ENCODE assay signal across 33 cellular contexts in the genomic region with DNA sequence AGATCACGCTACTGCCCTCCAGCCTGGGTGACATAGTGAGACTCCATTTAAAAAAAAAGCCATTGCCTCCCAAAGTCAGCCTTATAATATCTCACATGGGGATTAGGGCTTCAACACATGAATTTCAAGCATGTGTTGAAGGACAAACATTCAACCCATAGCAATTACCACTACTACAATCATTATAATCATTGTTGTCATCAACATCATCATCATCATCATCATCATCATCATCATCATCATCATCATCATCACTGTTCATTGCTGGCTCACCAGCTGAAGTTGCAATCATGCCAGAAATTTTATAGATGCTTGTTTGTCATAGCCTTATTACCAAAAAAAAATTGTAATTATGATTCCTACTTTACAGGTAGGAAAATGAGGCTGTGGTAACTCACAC.
"Had no signal": no experiment of that assay in that cellular context is flagged by ENCODE, and none has a peak within 500 bp of the region (broad histone marks: within the 10 kb centered on the region; RNA-seq: fewer than 3 reads in every experiment).

No MANE protein-coding gene starts in this region.

- ATAC-seq: activated naive CD4-positive, alpha-beta T cell treated with anti-CD3 and anti-CD28 coated beads, Interleukin-2, amount 50 U/mL, for 72 hours; activated naive CD8-positive, alpha-beta T cell treated with anti-CD3 and anti-CD28 coated beads, Interleukin-2, amount 50 U/mL, for 24 hours; activated T-cell treated with anti-CD3 and anti-CD28 coated beads, Interleukin-2, amount 50 U/mL, for 4 hours; activated T-cell treated with anti-CD3 and anti-CD28 coated beads, Interleukin-2, amount 50 U/mL, for 72 hours; activated T-helper 17 cell treated with anti-CD3 and anti-CD28 coated beads, Interleukin-2, amount 50 U/mL, for 72 hours; body of pancreas had no signal

- H3K4me1 ChIP-seq: adrenal gland, ascending aorta, body of pancreas, breast epithelium had no signal

- H3K27ac ChIP-seq: adrenal gland, ascending aorta, body of pancreas, brain microvascular endothelial cell, breast epithelium, cardiac muscle cell had no signal

- FAIRE-seq: astrocyte, bronchial epithelial cell had no signal

- DNase-seq: activated effector memory CD4-positive, alpha-beta T cell treated with anti-CD3 and anti-CD28 coated beads, Interleukin-2, amount 50 U/mL, for 16 hours; activated effector memory CD4-positive, alpha-beta T cell treated with Interleukin-2 at 50 U/mL for 16 hours; activated gamma-delta T cell; activated gamma-delta T cell treated with Interleukin-2 at 50 U/mL for 16 hours; activated naive CD4-positive, alpha-beta T cell; activated naive CD4-positive, alpha-beta T cell treated with anti-CD3 and anti-CD28 coated beads for 36 hours; activated naive CD4-positive, alpha-beta T cell treated with anti-CD3 and anti-CD28 coated beads, Interleukin-2, amount 10 ng/mL, durations not matched to agents 7 days and 5 days; activated naive CD4-positive, alpha-beta T cell treated with anti-CD3 and anti-CD28 coated beads, Interleukin-2, amount 50 U/mL, for 16 hours; activated naive CD4-positive, alpha-beta T cell treated with Interleukin-2 at 50 U/mL for 16 hours; activated naive CD8-positive, alpha-beta T cell treated with anti-CD3 and anti-CD28 coated beads for 36 hours; activated naive CD8-positive, alpha-beta T cell treated with anti-CD3 and anti-CD28 coated beads, Interleukin-2, amount 10 ng/mL, durations not matched to agents 7 days and 5 days; activated naive CD8-positive, alpha-beta T cell treated with anti-CD3 and anti-CD28 coated beads, Interleukin-2, amount 50 U/mL, for 24 hours; activated T-cell treated with anti-CD3 and anti-CD28 coated beads, Interleukin-2, amount 50 U/mL, for 24 hours; activated T-cell treated with anti-CD3 and anti-CD28 coated beads, Interleukin-2, amount 50 U/mL, for 4 hours; activated T-cell treated with anti-CD3 and anti-CD28 coated beads, Interleukin-2, amount 50 U/mL, for 48 hours; activated T-cell treated with anti-CD3 and anti-CD28 coated beads, Interleukin-2, amount 50 U/mL, for 72 hours; adrenal gland; amniotic stem cell; amygdala; anterior cingulate cortex; aorta; body of pancreas; brain microvascular endothelial cell; caudate nucleus; central memory CD4-positive, alpha-beta T cell; cerebellar nuclear complex had no signal

- H3K36me3 ChIP-seq: adrenal gland, ascending aorta, brain microvascular endothelial cell, breast epithelium, cardiac muscle cell had no signal

- H3K27me3 ChIP-seq: adrenal gland, ascending aorta, body of pancreas, brain microvascular endothelial cell, breast epithelium, cardiac muscle cell had no signal

- H3K9me3 ChIP-seq: adrenal gland, ascending aorta, body of pancreas, breast epithelium had no signal

- H3K4me3 ChIP-seq: adrenal gland, ascending aorta, body of pancreas, breast epithelium, cardiac muscle cell had no signal
